19 cellular contexts compared by ENCODE assay signal in genomic region chr9:27349681-27350080, GRCh38. TPM values are rescaled to one million over a fixed set of nuclear protein-coding genes. Genes with fewer than 3 reads are reported as not detected.
"Had no signal": no experiment of that assay in that cellular context is flagged by ENCODE, and none has a peak within 500 bp of the region (broad histone marks: within the 10 kb centered on the region; RNA-seq: fewer than 3 reads in every experiment).

No MANE protein-coding gene starts in this region.

- H3K9me3 Mint-ChIP-seq: activated B cell treated with CpG ODN at 0.5 μM for 24 hours; activated naive CD4-positive, alpha-beta T cell treated with anti-CD3 and anti-CD28 coated beads for 36 hours; activated T-helper 17 cell treated with anti-CD3 and anti-CD28 coated beads, Interleukin-2, amount 50 U/mL, for 72 hours; natural killer cell had no signal

- H3K27ac ChIP-seq: prostate gland, spleen had no signal

- H3K4me1 ChIP-seq: prostate gland had no signal

- H3K36me3 Mint-ChIP-seq: natural killer cell had no signal

- H3K9me3 ChIP-seq: prostate gland, spleen, thoracic aorta had no signal

- H3K4me3 ChIP-seq: coronary artery, lung, prostate gland, spleen, thoracic aorta had no signal

- H3K4me1 Mint-ChIP-seq: activated T-helper 17 cell treated with anti-CD3 and anti-CD28 coated beads, Interleukin-2, amount 50 U/mL, for 72 hours had no signal

- DNase-seq: activated B cell treated with CpG ODN at 0.5 μM for 24 hours; activated CD4-positive, alpha-beta T cell treated with anti-CD3 and anti-CD28 coated beads, Interleukin-2, amount 10 ng/mL, durations not matched to agents 24 days and 14 days; activated naive CD4-positive, alpha-beta T cell treated with anti-CD3 and anti-CD28 coated beads for 36 hours; kidney glomerular epithelial cell; natural killer cell; occipital lobe; spleen; stimulated activated CD4-positive, alpha-beta T cell treated with anti-CD3 and anti-CD28 coated beads, Interleukin-1b, Interleukin-23, amount 100 ng/mL, for 48 hours; stimulated activated naive CD4-positive, alpha-beta T cell treated with Interleukin-2 at 50 U/mL for 16 hours; T-helper 1 cell had no signal

- H3K4me3 Mint-ChIP-seq: activated B cell treated with CpG ODN at 0.5 μM for 24 hours; activated CD4-positive, alpha-beta T cell treated with anti-CD3 and anti-CD28 coated beads, Interleukin-2, amount 10 ng/mL, durations not matched to agents 24 days and 14 days; activated naive CD4-positive, alpha-beta T cell treated with anti-CD3 and anti-CD28 coated beads for 36 hours; activated T-helper 17 cell treated with anti-CD3 and anti-CD28 coated beads, Interleukin-2, amount 50 U/mL, for 72 hours; natural killer cell had no signal

- H3K27me3 Mint-ChIP-seq: activated B cell treated with CpG ODN at 0.5 μM for 24 hours; activated CD4-positive, alpha-beta T cell treated with anti-CD3 and anti-CD28 coated beads, Interleukin-2, amount 10 ng/mL, durations not matched to agents 24 days and 14 days; activated T-helper 17 cell treated with anti-CD3 and anti-CD28 coated beads, Interleukin-2, amount 50 U/mL, for 72 hours had no signal

- H3K36me3 ChIP-seq: prostate gland, spleen, thoracic aorta had no signal

- H3K27ac Mint-ChIP-seq: activated B cell treated with CpG ODN at 0.5 μM for 24 hours; activated CD4-positive, alpha-beta T cell treated with anti-CD3 and anti-CD28 coated beads, Interleukin-2, amount 10 ng/mL, durations not matched to agents 24 days and 14 days; activated naive CD4-positive, alpha-beta T cell treated with anti-CD3 and anti-CD28 coated beads for 36 hours; activated T-helper 17 cell treated with anti-CD3 and anti-CD28 coated beads, Interleukin-2, amount 50 U/mL, for 72 hours; natural killer cell had no signal

- H3K27me3 ChIP-seq: spleen had no signal

- ATAC-seq: activated T-helper 17 cell treated with anti-CD3 and anti-CD28 coated beads, Interleukin-2, amount 50 U/mL, for 72 hours; natural killer cell; sciatic nerve had no signal

RNA-seq across cellular contexts. Expression of gene EQTN, which starts 52.7 kb away (rescaled TPM):
- total RNA-seq: activated B cell treated with CpG ODN at 0.5 μM for 24 hours; activated CD4-positive, alpha-beta T cell treated with anti-CD3 and anti-CD28 coated beads, Interleukin-2, amount 10 ng/mL, durations not matched to agents 24 days and 14 days; activated naive CD4-positive, alpha-beta T cell treated with anti-CD3 and anti-CD28 coated beads for 36 hours; activated T-helper 17 cell treated with anti-CD3 and anti-CD28 coated beads, Interleukin-2, amount 50 U/mL, for 72 hours; cardiac septum; glomerular endothelial cell; mononuclear cell; natural killer cell; thoracic aorta had no signal
